Comparison of ENCODE assay signal across 15 cellular contexts in the genomic region with DNA sequence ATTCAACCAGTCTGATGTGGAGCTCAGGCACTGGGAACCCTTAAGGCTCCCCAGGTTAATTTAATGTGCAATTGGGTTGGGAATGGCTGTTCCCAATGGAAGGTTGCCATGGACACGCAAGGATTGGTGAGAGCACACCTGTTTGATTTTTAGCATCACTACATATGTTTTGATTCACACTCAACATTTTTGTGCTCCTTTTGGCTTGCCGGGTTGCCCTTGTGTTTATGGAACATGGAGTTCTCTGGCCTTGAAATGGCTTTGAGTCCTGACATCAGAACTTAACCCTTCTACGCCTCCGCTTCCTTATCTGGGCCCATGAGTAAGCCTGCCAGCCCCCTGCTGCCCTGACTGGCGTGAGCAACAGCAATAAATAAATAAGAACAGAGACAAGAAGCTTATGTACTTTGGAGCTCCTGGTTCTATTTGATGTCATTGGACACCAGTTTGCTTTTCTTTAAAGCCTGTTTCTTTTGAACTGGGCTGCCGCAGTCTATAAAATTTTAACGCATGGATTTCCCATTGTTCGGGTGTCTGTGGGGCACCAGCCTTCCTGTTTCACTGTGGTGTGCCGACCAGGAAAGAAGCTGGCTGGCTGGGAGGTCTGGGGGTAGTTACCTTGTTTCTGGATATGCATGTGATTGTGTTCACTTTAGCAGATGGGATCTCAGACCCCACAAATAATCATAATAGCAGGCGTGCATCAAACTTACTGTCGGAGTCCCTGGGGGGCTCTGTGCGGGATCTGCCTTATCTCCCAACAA. TPM values are rescaled to one million over a fixed set of nuclear protein-coding genes. Genes with fewer than 3 reads are reported as not detected.
A peak's percentile ranks its signal among the peaks of the same experiment; 100 is the strongest.
DNase-seq lines count a peak whose midpoint lies in the region; ATAC-seq and TF ChIP-seq lines count a peak whose summit lies in the region.
"Had no signal": no experiment of that assay in that cellular context is flagged by ENCODE, and none has a peak within 500 bp of the region (broad histone marks: within the 10 kb centered on the region; RNA-seq: fewer than 3 reads in every experiment).

No MANE protein-coding gene starts in this region.

- DNase-seq in NCI-H345 (lab: John Stamatoyannopoulos, UW) (peak; percentile 11), NCI-H345 treated with DMSO at 0.1 percent for 48 hours (lab: John Stamatoyannopoulos, UW; ENCODE audit: unreplicated experiment) (no peak), amniotic epithelial cell (ENCODE audit: low read depth) (peak; percentile 100), upper lobe of right lung (no peak), cerebellum (ENCODE audit: low spot score) (no peak), NCI-H526 treated with DMSO at 0.1 percent for 48 hours (lab: John Stamatoyannopoulos, UW) (no peak)
- DNase-seq: activated CD8-positive, alpha-beta memory T cell treated with anti-CD3 and anti-CD28 coated beads, Interleukin-2, amount 50 U/mL, for 48 hours; NCI-H146; NK-92 treated with Interleukin-12 subunit alpha and Interleukin-12 subunit beta, amount 100 ng/mL, for 24 hours; spleen; substantia nigra had no signal

- TF ChIP-seq CTCF in liver (IDR thresholded peaks at IDR 0.05; ENCODE audit: low read depth, low read length, missing input control) (no peak), upper lobe of right lung (IDR thresholded peaks at IDR 0.05) (no peak)

- intact Hi-C loops in upper lobe of right lung (cut with DNase I) = no loop called here

- no peak overlapping the region for H3K4me3 ChIP-seq in liver (ENCODE audit: low read depth in 1 of 3, low read length in 3 of 3)
- no peak overlapping the region for H3K4me3 ChIP-seq in upper lobe of right lung
- H3K4me3 ChIP-seq: SK-N-MC, spleen had no signal

- TF ChIP-seq RAD21 in liver (IDR thresholded peaks at IDR 0.05) = no peak

- peak; percentile 50 for ATAC-seq in upper lobe of right lung
- ATAC-seq in GM18909 (IDR thresholded peaks at IDR 0.05; ENCODE audit: poor library complexity, unreplicated experiment) = no peak
- ATAC-seq: activated naive CD4-positive, alpha-beta T cell treated with anti-CD3 and anti-CD28 coated beads, Interleukin-2, amount 50 U/mL, for 72 hours had no signal

- H3K9ac ChIP-seq in liver (ENCODE audit: low read depth in 1 of 2, low read length in 2 of 2) = no peak overlapping the region

- WGBS in liver = 52% methylated on average over 12 of the region's 12 CpGs

- no peak overlapping the region for H3K27ac ChIP-seq in liver (ENCODE audit: low read depth in 1 of 2, low read length in 2 of 2)
- H3K27ac ChIP-seq in upper lobe of right lung = peak overlapping the region; percentile 51
- H3K27ac ChIP-seq: SK-N-MC, spleen had no signal

- H3K27me3 ChIP-seq in liver (ENCODE audit: control insufficient read depth in 4 of 4, insufficient read depth in 4 of 4, low read length in 3 of 4) (no peaks in the 10 kb centered on the region), upper lobe of right lung (no peaks in the 10 kb centered on the region)

- H3K9me3 ChIP-seq in liver (ENCODE audit: control insufficient read depth in 4 of 4, low read length in 3 of 4) (no peaks in the 10 kb centered on the region), upper lobe of right lung (no peaks in the 10 kb centered on the region)
- H3K9me3 ChIP-seq: spleen had no signal

- H3K4me1 ChIP-seq in liver (ENCODE audit: control insufficient read depth in 4 of 4, insufficient read depth in 4 of 4, low read length in 3 of 4) (peaks cover 0 to 3% (median 0%) of the 10 kb centered on the region in 4 donors), upper lobe of right lung (no peaks in the 10 kb centered on the region)
- H3K4me1 ChIP-seq: spleen had no signal

- H3K36me3 ChIP-seq in liver (ENCODE audit: control insufficient read depth in 4 of 4, insufficient read depth in 3 of 4, low read depth in 1 of 4, low read length in 3 of 4) (no peaks in the 10 kb centered on the region), upper lobe of right lung (no peaks in the 10 kb centered on the region)
- H3K36me3 ChIP-seq: spleen had no signal

TF ChIP-seq in liver, 16 proteins besides CTCF, POLR2A, EP300 and RAD21:
- peak; percentile 31 for TF ChIP-seq SP1 (IDR thresholded peaks at IDR 0.05)
- TF ChIP-seq RXRA (IDR thresholded peaks at IDR 0.05) = peak; percentile 7 to 21
- TF ChIP-seq HNF4G (IDR thresholded peaks at IDR 0.05) = no peak
TF ChIP-seq in liver: peak in this region for 2.

RNA-seq across cellular contexts. Expression of gene TBX3, which starts 27.9 kb away (rescaled TPM):
- total RNA-seq in liver (10 to 100 TPM in 1 of 2 donors, 1 to 10 TPM in 1; 5.8 to 23.0 TPM), upper lobe of right lung (35.9 TPM), cerebellum (3.7 TPM)
- 10 to 100 TPM; 12.2 to 26.8 TPM for polyA plus RNA-seq in liver
- total RNA-seq: activated naive CD4-positive, alpha-beta T cell treated with anti-CD3 and anti-CD28 coated beads, Interleukin-2, amount 50 U/mL, for 72 hours had no signal

Comparison
In these comparisons a context has a peak if more than half of its experiments do, and no peak if none do; other contexts are left out.
1. DNase-seq: peak in NCI-H345 (single experiment) and amniotic epithelial cell (single experiment); none in NCI-H345 treated with DMSO at 0.1 percent for 48 hours (single experiment), upper lobe of right lung (single experiment), cerebellum (single experiment) and NCI-H526 treated with DMSO at 0.1 percent for 48 hours (single experiment).